ENCODE assay signal across 12 cellular contexts in genomic region chr1:241972703-241973375, GRCh38. TPM values are rescaled to one million over a fixed set of nuclear protein-coding genes. Genes with fewer than 3 reads are reported as not detected.
A peak's percentile ranks its signal among the peaks of the same experiment; 100 is the strongest.
DNase-seq lines count a peak whose midpoint lies in the region; ATAC-seq and TF ChIP-seq lines count a peak whose summit lies in the region.
"Had no signal": no experiment of that assay in that cellular context is flagged by ENCODE, and none has a peak within 500 bp of the region (broad histone marks: within the 10 kb centered on the region; RNA-seq: fewer than 3 reads in every experiment).

No MANE protein-coding gene starts in this region.

- no peak for TF ChIP-seq CTCF in neural cell (IDR thresholded peaks at IDR 0.05; ENCODE audit: poor library complexity, severe bottlenecking)

- TF ChIP-seq RAD21 in neural cell (conservative IDR thresholded peaks at IDR 0.05) = no peak

- no peaks in the 10 kb centered on the region for H4K20me1 ChIP-seq in neural cell (ENCODE audit: insufficient read depth)

- peak overlapping the region; percentile 73 for H3K27ac ChIP-seq in neural cell (ENCODE audit: low read length)

- no peak for ATAC-seq in HG03571 (IDR thresholded peaks at IDR 0.05; ENCODE audit: unreplicated experiment)

- H3K4me2 ChIP-seq in neural cell (ENCODE audit: low read length) = no peak overlapping the region

- H3K36me3 ChIP-seq in neural cell (ENCODE audit: insufficient read depth, low read length) = no peaks in the 10 kb centered on the region
- H3K36me3 ChIP-seq: HAP-1 had no signal

- peak overlapping the region; percentile 32 for H3K9ac ChIP-seq in neural cell (ENCODE audit: low read length)

- peak; percentile 31 for TF ChIP-seq EP300 in neural cell (conservative IDR thresholded peaks at IDR 0.05; ENCODE audit: poor library complexity, severe bottlenecking)

- H3K9me3 ChIP-seq in neural cell (ENCODE audit: low read length) = no peaks in the 10 kb centered on the region
- H3K9me3 ChIP-seq: HAP-1 had no signal

- H3K27me3 ChIP-seq in neural cell (ENCODE audit: insufficient read depth, low read depth, low read length) = no peaks in the 10 kb centered on the region

- no peak overlapping the region for H3K4me3 ChIP-seq in neural cell (ENCODE audit: low read length)
- H3K4me3 ChIP-seq: HAP-1 had no signal

- no peaks in the 10 kb centered on the region for H3K79me2 ChIP-seq in neural cell (replicated peaks; ENCODE audit: insufficient read depth, low read length)

- H3F3A ChIP-seq in neural cell (ENCODE audit: insufficient read depth, low read length, poor library complexity, severe bottlenecking) = no peaks in the 10 kb centered on the region

- DNase-seq in GM03348 (ENCODE audit: low spot score) (peak; percentile 47), NCI-H2227 treated with DMSO at 0.1 percent for 48 hours (lab: John Stamatoyannopoulos, UW) (peak; percentile 57), dedifferentiated amniotic fluid mesenchymal stem cell (ENCODE audit: extremely low spot score) (peak; percentile 70), NCI-H2107 treated with DMSO at 0.1 percent for 48 hours (lab: John Stamatoyannopoulos, UW; ENCODE audit: unreplicated experiment) (no peak), superior temporal gyrus (ENCODE audit: extremely low spot score) (no peak)
- no peak for DNase-seq in stimulated activated naive CD4-positive, alpha-beta T cell treated with Interleukin-2 at 50 U/mL for 16 hours (lab: John Stamatoyannopoulos, UW)
- DNase-seq: activated CD8-positive, alpha-beta memory T cell treated with anti-CD3 and anti-CD28 coated beads for 24 hours; amniotic stem cell; NCI-H1694 treated with DMSO at 0.1 percent for 48 hours had no signal

- H2AFZ ChIP-seq in neural cell (ENCODE audit: low read depth, low read length) = no peak overlapping the region

- no peaks in the 10 kb centered on the region for H3K9me2 ChIP-seq in neural cell (ENCODE audit: insufficient read depth, low read length)

TF ChIP-seq in neural cell, 6 proteins besides CTCF, POLR2A, EP300 and RAD21:
- TF ChIP-seq SMC3 (conservative IDR thresholded peaks at IDR 0.05; ENCODE audit: poor library complexity) (no peak), MXI1 (conservative IDR thresholded peaks at IDR 0.05; ENCODE audit: poor library complexity, severe bottlenecking) (no peak), POLR2AphosphoS5 (IDR thresholded peaks at IDR 0.05) (peak; percentile 37)

RNA-seq across cellular contexts. Expression of gene BECN2, which starts 15.3 kb away (rescaled TPM):
- polyA plus RNA-seq in neural cell = not detected in 2 replicates
- not detected in 2 replicates for polyA minus RNA-seq in neural cell

RNA-seq across cellular contexts. Expression of gene MAP1LC3C, which starts 26.1 kb away (rescaled TPM):
- 0.44 and 0.50 TPM in 2 replicates for polyA plus RNA-seq in neural cell
- polyA minus RNA-seq in neural cell = 0.49 TPM in 1 of 2 replicates, not detected in the other

Comparison
In these comparisons a context has a peak if more than half of its experiments do, and no peak if none do; other contexts are left out.
1. DNase-seq: peak in GM03348 (single experiment), NCI-H2227 treated with DMSO at 0.1 percent for 48 hours (single experiment) and dedifferentiated amniotic fluid mesenchymal stem cell (single experiment); none in NCI-H2107 treated with DMSO at 0.1 percent for 48 hours (single experiment), stimulated activated naive CD4-positive, alpha-beta T cell treated with Interleukin-2 at 50 U/mL for 16 hours (single experiment) and superior temporal gyrus (single experiment).